In genomic region chr19:55625004-55625326, GRCh38 we compare ENCODE assay signal across 1 cellular context.
TF ChIP-seq lines count a peak whose summit lies in the region.

No MANE protein-coding gene starts in this region.

TF ChIP-seq in HEK293, 187 proteins besides CTCF, POLR2A, EP300 and RAD21 (continued from another document):
- TF ChIP-seq ZNF148 (tag by site-specific recombination; IDR thresholded peaks at IDR 0.05; ENCODE audit: borderline replicate concordance) (no peak), ZNF280D (tag by site-specific recombination; IDR thresholded peaks at IDR 0.05) (peak; percentile 50; the same call in 1 of the 2 replicates), ZNF692 (tag by site-specific recombination; IDR thresholded peaks at IDR 0.05) (no peak), SP7 (tag by site-specific recombination; IDR thresholded peaks at IDR 0.05) (peak; percentile 2; the same call in 1 of the 2 replicates), GLIS1 (tag by site-specific recombination; IDR thresholded peaks at IDR 0.05) (0 out of 2 replicates have a peak, but pooled peaks have one; percentile 12), YY2 (tag by site-specific recombination; IDR thresholded peaks at IDR 0.05) (no peak), ZNF335 (tag by site-specific recombination; conservative IDR thresholded peaks at IDR 0.05) (peak; percentile 7; the same call in 1 of the 2 replicates)
